In the genomic region with DNA sequence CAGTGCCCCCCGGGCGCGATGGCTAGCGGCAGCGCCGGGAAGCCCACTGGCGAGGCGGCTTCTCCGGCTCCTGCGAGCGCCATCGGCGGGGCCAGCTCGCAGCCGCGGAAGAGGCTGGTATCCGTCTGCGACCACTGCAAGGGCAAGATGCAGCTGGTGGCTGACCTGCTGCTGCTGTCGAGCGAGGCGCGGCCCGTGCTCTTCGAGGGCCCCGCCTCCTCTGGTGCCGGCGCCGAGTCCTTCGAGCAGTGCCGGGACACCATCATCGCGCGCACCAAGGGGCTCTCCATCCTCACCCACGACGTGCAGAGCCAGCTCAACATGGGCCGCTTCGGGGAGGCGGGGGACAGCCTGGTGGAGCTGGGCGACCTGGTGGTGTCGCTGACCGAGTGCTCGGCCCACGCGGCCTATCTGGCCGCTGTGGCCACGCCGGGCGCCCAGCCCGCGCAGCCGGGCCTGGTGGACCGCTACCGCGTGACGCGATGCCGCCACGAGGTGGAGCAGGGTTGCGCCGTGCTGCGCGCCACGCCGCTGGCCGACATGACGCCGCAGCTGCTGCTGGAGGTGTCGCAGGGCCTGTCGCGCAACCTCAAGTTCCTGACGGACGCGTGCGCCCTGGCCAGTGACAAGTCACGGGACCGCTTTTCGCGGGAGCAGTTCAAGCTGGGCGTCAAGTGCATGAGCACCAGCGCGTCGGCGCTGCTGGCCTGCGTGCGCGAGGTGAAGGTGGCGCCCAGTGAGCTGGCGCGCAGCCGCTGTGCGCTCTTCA, we compare ENCODE assay signal across 8 cellular contexts. TPM values are rescaled to one million over a fixed set of nuclear protein-coding genes. Genes with fewer than 3 reads are reported as not detected.
DNase-seq lines count a peak whose midpoint lies in the region; ATAC-seq and TF ChIP-seq lines count a peak whose summit lies in the region.

No MANE protein-coding gene starts in this region.

- no peak for TF ChIP-seq CTCF in MCF 10A (IDR thresholded peaks at IDR 0.05; ENCODE audit: unreplicated experiment)
- TF ChIP-seq CTCF in lower leg skin (IDR thresholded peaks at IDR 0.05), result no peak
- TF ChIP-seq CTCF in type B pancreatic cell (conservative IDR thresholded peaks at IDR 0.05), result no peak

- H3K4me3 Mint-ChIP-seq in MCF 10A (ENCODE audit: unreplicated experiment) (peak overlapping the region; percentile 82), type B pancreatic cell (peak overlapping the region; percentile 70)

- no peak for TF ChIP-seq POLR2A in lower leg skin (IDR thresholded peaks at IDR 0.05)

- ATAC-seq in Right ventricle myocardium inferior, result peak; percentile 9

- DNase-seq in Right ventricle myocardium inferior (ENCODE audit: missing footprints), result no peak
- DNase-seq in cardiac septum (ENCODE audit: low spot score), result no peak
- DNase-seq in MCF 10A (ENCODE audit: unreplicated experiment), result no peak
- peak in 1 of 2 donors; percentile 87 for DNase-seq in lower leg skin (ENCODE audit: low spot score in 2 of 2)
- no peak for DNase-seq in type B pancreatic cell (ENCODE audit: extremely low spot score, unreplicated experiment)
- no peak for DNase-seq in NCI-H1105 (lab: John Stamatoyannopoulos, UW)
- DNase-seq in kidney glomerular epithelial cell (lab: John Stamatoyannopoulos, UW), result no peak
- no peak for DNase-seq in stimulated activated CD4-positive, alpha-beta T cell treated with anti-CD3 and anti-CD28 coated beads, Interleukin-1b, Interleukin-23, amount 100 ng/mL, for 48 hours

- H3K4me3 ChIP-seq in lower leg skin (ENCODE audit: low read depth, poor library complexity, severe bottlenecking), result peak overlapping the region; percentile 77

- BruUV-seq in MCF 10A (replicated peaks; lab: Mats Ljungman, UMichigan), result no TSS peak

- POLR2A ChIA-PET in MCF 10A (lab: Yijun Ruan, JAX), result interaction anchor here (0.5 to 4.1 kb wide), 15 partner anchors 9 to 1048 kb away, joined by 3 to 76 read pairs (median 4); partner anchors contain the start of genes ABHD17C and MESD

- H3K9me3 Mint-ChIP-seq in MCF 10A (ENCODE audit: unreplicated experiment) (no peaks in the 10 kb centered on the region), type B pancreatic cell (no peaks in the 10 kb centered on the region)

- no peaks in the 10 kb centered on the region for H3K27me3 Mint-ChIP-seq in MCF 10A (ENCODE audit: insufficient read depth, unreplicated experiment)
- H3K27me3 Mint-ChIP-seq in type B pancreatic cell, result no peaks in the 10 kb centered on the region

- intact Hi-C loops in Right ventricle myocardium inferior (cut with DNase I), result no loop called here
- intact Hi-C loops in cardiac septum (cut with DNase I), result loop anchor here (1.0 kb wide), 1 partner anchor 97 kb away; no protein-coding TSS in a partner anchor
- intact Hi-C loops in MCF 10A (cut with micrococcal nuclease), result loop anchor here (5.0 kb wide), 1 partner anchor 105 kb away; no protein-coding TSS in a partner anchor
- intact Hi-C loops in lower leg skin (cut with DNase I; ENCODE audit: low total_unique reads), result no loop called here

- peaks cover 15% of the 10 kb centered on the region for H3K36me3 Mint-ChIP-seq in MCF 10A (ENCODE audit: insufficient read depth, unreplicated experiment)
- H3K36me3 Mint-ChIP-seq in type B pancreatic cell, result peaks cover 11% of the 10 kb centered on the region

- H3K27ac Mint-ChIP-seq in MCF 10A (ENCODE audit: low read depth, unreplicated experiment), result no peak overlapping the region
- no peak overlapping the region for H3K27ac Mint-ChIP-seq in type B pancreatic cell

- CTCF ChIA-PET in MCF 10A (lab: Yijun Ruan, JAX), result interaction anchor here (0.6 to 1.5 kb wide), 8 partner anchors 12 to 839 kb away, joined by 3 to 8 read pairs (median 3); no protein-coding TSS in a partner anchor

- 62 to 66% methylated on average over 29 to 65 of the region's 91 CpGs for WGBS in lower leg skin, 2 donors

- peaks cover 25% of the 10 kb centered on the region for H3K4me1 Mint-ChIP-seq in MCF 10A (ENCODE audit: insufficient read depth, unreplicated experiment)
- H3K4me1 Mint-ChIP-seq in type B pancreatic cell (ENCODE audit: unreplicated experiment), result peaks cover 29% of the 10 kb centered on the region

RNA-seq across cellular contexts. Expression of gene TLNRD1, which starts 1.7 kb away (rescaled TPM):
- total RNA-seq in Right ventricle myocardium inferior (7.1 TPM), cardiac septum (7.3 TPM), MCF 10A (2022) (17.1 and 18.3 TPM in 2 replicates), lower leg skin (10 to 100 TPM in 3 of 4 donors, 1 to 10 TPM in 1; 7.3 to 15.0 (median 12.1) TPM), type B pancreatic cell (ENCODE audit: low replicate concordance) (16.7 and 20.1 TPM in 2 replicates)

RNA-seq across cellular contexts. Expression of gene MESD, which starts 12.8 kb away (rescaled TPM):
- total RNA-seq in Right ventricle myocardium inferior, result 14.0 TPM
- 12.5 TPM for total RNA-seq in cardiac septum
- 29.7 and 30.2 TPM in 2 replicates for total RNA-seq in MCF 10A (2022)
- total RNA-seq in lower leg skin, result 10 to 100 TPM; 17.1 to 18.3 (median 17.7) TPM
- 30.7 and 36.6 TPM in 2 replicates for total RNA-seq in type B pancreatic cell (ENCODE audit: low replicate concordance)

Comparison
In these comparisons a context has a peak if more than half of its experiments do, and no peak if none do; other contexts are left out.
1. intact Hi-C loops: an anchor here in cardiac septum (1.0 kb wide) and MCF 10A (5.0 kb wide); none called in Right ventricle myocardium inferior and lower leg skin.